1 cellular context compared by ENCODE assay signal in genomic region chr16:29876186-29876577, GRCh38.
TF ChIP-seq lines count a peak whose summit lies in the region.

No MANE protein-coding gene starts in this region.

TF ChIP-seq in H1, 55 proteins besides CTCF, POLR2A, EP300 and RAD21:
- TF ChIP-seq JUN (IDR thresholded peaks at IDR 0.05; ENCODE audit: low read depth, low read length), result no peak
- no peak for TF ChIP-seq YY1 (IDR thresholded peaks at IDR 0.05; ENCODE audit: low read depth, low read length)
- no peak for TF ChIP-seq TAF1 (IDR thresholded peaks at IDR 0.05; ENCODE audit: low read depth, low read length)
- TF ChIP-seq POU5F1 (IDR thresholded peaks at IDR 0.05; ENCODE audit: low read depth, low read length), result no peak
- TF ChIP-seq CBX8 (IDR thresholded peaks at IDR 0.05; ENCODE audit: borderline replicate concordance, low read depth, low read length), result no peak
- no peak for TF ChIP-seq BCL11A (IDR thresholded peaks at IDR 0.05; ENCODE audit: low read depth in 2 of 2, low read length in 2 of 2)
- no peak for TF ChIP-seq FOSL1 (IDR thresholded peaks at IDR 0.05; ENCODE audit: insufficient read depth, low read depth, low read length)
- no peak for TF ChIP-seq KDM4A (IDR thresholded peaks at IDR 0.05; ENCODE audit: low read depth, low read length, severe bottlenecking)
- TF ChIP-seq HDAC6 (IDR thresholded peaks at IDR 0.05; ENCODE audit: low read depth, low read length), result no peak
- no peak for TF ChIP-seq CHD2 (IDR thresholded peaks at IDR 0.05; ENCODE audit: low read length)
- TF ChIP-seq CTBP2 (IDR thresholded peaks at IDR 0.05; ENCODE audit: borderline replicate concordance, insufficient read depth, insufficient read length, low read length), result no peak
- no peak for TF ChIP-seq RBBP5 (IDR thresholded peaks at IDR 0.05; ENCODE audit: borderline replicate concordance, low read depth, low read length)
- TF ChIP-seq ATF2 (IDR thresholded peaks at IDR 0.05; ENCODE audit: low read length), result no peak
- TF ChIP-seq TAF7 (optimal IDR thresholded peaks at IDR 0.05; ENCODE audit: borderline replicate concordance, low read depth, low read length), result no peak
- TF ChIP-seq TEAD4 (IDR thresholded peaks at IDR 0.05; ENCODE audit: low read depth, low read length), result no peak
- no peak for TF ChIP-seq MAFK (IDR thresholded peaks at IDR 0.05; ENCODE audit: low read depth, low read length)
- no peak for TF ChIP-seq TCF12 (IDR thresholded peaks at IDR 0.05; ENCODE audit: low read depth, low read length)
- no peak for TF ChIP-seq SRF (IDR thresholded peaks at IDR 0.05; ENCODE audit: low read depth, low read length)
- TF ChIP-seq ZNF274 (IDR thresholded peaks at IDR 0.05; ENCODE audit: borderline replicate concordance, extremely low read depth, low read length), result no peak
- no peak for TF ChIP-seq EZH2 (IDR thresholded peaks at IDR 0.05; ENCODE audit: low read depth, low read length, severe bottlenecking)
TF ChIP-seq in H1: peak in this region for 0.
